ENCODE assay signal across 8 cellular contexts in the genomic region with DNA sequence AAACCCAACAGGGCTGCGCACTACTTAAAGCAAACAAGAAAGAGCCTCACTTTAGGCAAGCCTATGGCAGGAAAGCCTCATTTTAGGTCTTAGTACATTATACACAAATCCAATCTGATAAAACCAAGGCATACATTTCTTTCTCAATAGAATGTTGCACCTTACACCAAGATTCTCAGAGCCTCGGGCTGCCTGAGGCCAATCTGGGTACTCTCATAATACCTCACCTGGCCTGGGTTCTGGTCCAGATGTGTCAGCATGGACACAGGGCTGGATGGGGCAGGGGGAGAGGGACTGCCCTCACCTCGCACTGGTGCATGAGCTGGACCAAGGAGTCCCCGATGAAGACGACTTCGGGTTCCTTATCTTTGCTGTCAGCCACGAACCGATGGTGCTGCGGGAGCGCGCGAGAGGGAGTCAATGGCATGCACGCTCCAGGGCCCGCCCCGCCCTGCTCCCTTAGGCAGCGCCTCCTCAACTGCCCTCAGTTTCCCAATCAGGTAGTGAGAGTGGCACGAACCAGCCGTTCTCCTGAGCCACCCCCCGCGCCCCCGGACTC.
A peak's percentile ranks its signal among the peaks of the same experiment; 100 is the strongest.
DNase-seq lines count a peak whose midpoint lies in the region; ATAC-seq lines count a peak whose summit lies in the region.

A gene with protein sequence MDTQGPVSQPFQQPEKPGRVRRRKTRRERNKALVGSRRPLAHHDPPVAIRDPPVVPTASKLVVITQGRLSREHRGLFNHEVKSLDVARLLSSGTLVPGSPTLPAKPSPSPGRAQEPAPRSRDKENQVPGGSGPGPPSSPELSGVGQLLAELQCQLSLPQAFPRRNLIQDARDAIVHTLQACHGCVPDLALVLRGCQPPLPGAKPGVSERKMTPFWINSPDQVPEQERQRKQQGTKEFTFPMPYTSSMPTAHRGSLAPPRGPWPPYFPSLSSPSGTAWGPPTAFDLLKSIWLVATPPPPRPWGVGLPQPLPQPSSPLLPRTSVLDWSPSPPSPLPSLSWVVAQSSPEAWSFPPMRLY (plus strand): TSS at position 487 of the 559 bp plus-strand sequence. CDS start 7,453 bp downstream, outside the sequence.

- WGBS in iPS DF 6.9 (ENCODE audit: insufficient coverage, insufficient read length): no CpG with 5 or more reads among the region's 21 CpGs

- H3K27me3 ChIP-seq in iPS DF 6.9 (ENCODE audit: control insufficient read depth, insufficient read depth, low read length): no peaks in the 10 kb centered on the region

- H3K36me3 ChIP-seq in iPS DF 6.9 (ENCODE audit: control insufficient read depth, insufficient read depth, low read length): peaks cover 6% of the 10 kb centered on the region

- ATAC-seq in HG03571 (IDR thresholded peaks at IDR 0.05; ENCODE audit: unreplicated experiment): peak; percentile 18
- peak; percentile 45 for ATAC-seq in stimulated activated effector memory CD8-positive, alpha-beta T cell treated with anti-CD3 and anti-CD28 coated beads, Interleukin-12 subunit alpha, Interleukin-12 subunit beta, amount 100 ng/mL, for 72 hours
- no peak for ATAC-seq in GM19328 (IDR thresholded peaks at IDR 0.05; ENCODE audit: unreplicated experiment)

- H3K27ac Mint-ChIP-seq in activated naive CD8-positive, alpha-beta T cell: peak within 1 kb of the TSS; percentile 90
- peak within 1 kb of the TSS; percentile 87 for H3K27ac Mint-ChIP-seq in stimulated activated effector memory CD8-positive, alpha-beta T cell treated with anti-CD3 and anti-CD28 coated beads, Interleukin-12 subunit alpha, Interleukin-12 subunit beta, amount 100 ng/mL, for 72 hours

- no peaks in the 10 kb centered on the region for H3K27me3 Mint-ChIP-seq in activated naive CD8-positive, alpha-beta T cell

- H3K9me3 ChIP-seq in iPS DF 6.9 (ENCODE audit: control insufficient read depth, insufficient read depth, low read length): no peaks in the 10 kb centered on the region

- H3K4me3 Mint-ChIP-seq in activated naive CD8-positive, alpha-beta T cell: peak within 1 kb of the TSS; percentile 89
- peak within 1 kb of the TSS; percentile 88 for H3K4me3 Mint-ChIP-seq in stimulated activated effector memory CD8-positive, alpha-beta T cell treated with anti-CD3 and anti-CD28 coated beads, Interleukin-12 subunit alpha, Interleukin-12 subunit beta, amount 100 ng/mL, for 72 hours

- H3K9me3 Mint-ChIP-seq in activated naive CD8-positive, alpha-beta T cell (ENCODE audit: low read depth): no peaks in the 10 kb centered on the region
- no peaks in the 10 kb centered on the region for H3K9me3 Mint-ChIP-seq in stimulated activated effector memory CD8-positive, alpha-beta T cell treated with anti-CD3 and anti-CD28 coated beads, Interleukin-12 subunit alpha, Interleukin-12 subunit beta, amount 100 ng/mL, for 72 hours

- H3K36me3 Mint-ChIP-seq in activated naive CD8-positive, alpha-beta T cell: no peaks in the 10 kb centered on the region
- peaks cover 21% of the 10 kb centered on the region for H3K36me3 Mint-ChIP-seq in stimulated activated effector memory CD8-positive, alpha-beta T cell treated with anti-CD3 and anti-CD28 coated beads, Interleukin-12 subunit alpha, Interleukin-12 subunit beta, amount 100 ng/mL, for 72 hours

- DNase-seq in DMS79 treated with DMSO at 0.1 percent for 48 hours (lab: John Stamatoyannopoulos, UW) (peak; percentile 34), DMS79 (lab: John Stamatoyannopoulos, UW) (no peak), iPS DF 6.9 (ENCODE audit: low read depth, low spot score) (no peak), Ammon's horn (ENCODE audit: low spot score) (no peak)
- no peak for DNase-seq in stimulated activated effector memory CD8-positive, alpha-beta T cell treated with anti-CD3 and anti-CD28 coated beads, Interleukin-12 subunit alpha, Interleukin-12 subunit beta, amount 100 ng/mL, for 72 hours (ENCODE audit: low spot score in 2 of 2)

- H3K4me3 ChIP-seq in iPS DF 6.9 (ENCODE audit: low read length): peak within 1 kb of the TSS; percentile 74; the same call in 1 of the 2 replicates

- H3K27ac ChIP-seq in iPS DF 6.9 (ENCODE audit: low read length): no peak within 1 kb of the TSS

- peaks cover 19% of the 10 kb centered on the region for H3K4me1 Mint-ChIP-seq in activated naive CD8-positive, alpha-beta T cell (ENCODE audit: low read depth)
- peaks cover 29% of the 10 kb centered on the region for H3K4me1 Mint-ChIP-seq in stimulated activated effector memory CD8-positive, alpha-beta T cell treated with anti-CD3 and anti-CD28 coated beads, Interleukin-12 subunit alpha, Interleukin-12 subunit beta, amount 100 ng/mL, for 72 hours

- H3K4me1 ChIP-seq in iPS DF 6.9 (ENCODE audit: control insufficient read depth, insufficient read depth, low read length): peaks cover 4% of the 10 kb centered on the region; the same call in 1 of the 2 replicates
